Comparison of ENCODE assay signal across 1 cellular context in the genomic region with DNA sequence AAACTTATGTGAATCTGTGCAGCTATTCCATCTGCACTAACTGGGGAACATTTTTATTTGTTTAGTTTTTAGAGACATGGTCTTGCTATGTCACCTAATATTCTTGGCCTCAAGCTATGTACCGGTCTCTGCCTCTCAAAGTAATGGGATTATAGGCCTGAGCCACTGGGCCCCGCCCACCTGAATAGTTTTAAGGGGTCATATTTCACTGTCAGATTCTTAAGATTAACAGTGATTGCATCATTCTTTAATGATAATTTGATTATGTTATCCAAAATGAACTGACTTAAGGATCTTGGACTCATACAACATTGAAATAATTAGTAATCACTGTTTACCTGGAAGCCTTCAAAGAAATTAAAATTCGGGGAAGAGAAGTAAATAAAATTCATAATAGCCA.
TF ChIP-seq lines count a peak whose summit lies in the region.

No MANE protein-coding gene starts in this region.

TF ChIP-seq in HCT116, 20 proteins besides CTCF, POLR2A, EP300 and RAD21 (continued from another document):
- TF ChIP-seq REST (IDR thresholded peaks at IDR 0.05; ENCODE audit: low read depth) (no peak), ATF3 (IDR thresholded peaks at IDR 0.05) (peak; percentile 12; the same call in 1 of the 2 replicates), JUND (IDR thresholded peaks at IDR 0.05) (no peak), ELF1 (IDR thresholded peaks at IDR 0.05; ENCODE audit: borderline replicate concordance, low read depth) (no peak), TCF7L2 (IDR thresholded peaks at IDR 0.05; ENCODE audit: borderline replicate concordance, extremely low read depth, insufficient read depth, insufficient read length) (no peak), FOSL1 (IDR thresholded peaks at IDR 0.05; ENCODE audit: low read depth) (no peak)
TF ChIP-seq in HCT116: peak in this region for 4.
